Comparison of ENCODE assay signal across 8 cellular contexts in the genomic region with DNA sequence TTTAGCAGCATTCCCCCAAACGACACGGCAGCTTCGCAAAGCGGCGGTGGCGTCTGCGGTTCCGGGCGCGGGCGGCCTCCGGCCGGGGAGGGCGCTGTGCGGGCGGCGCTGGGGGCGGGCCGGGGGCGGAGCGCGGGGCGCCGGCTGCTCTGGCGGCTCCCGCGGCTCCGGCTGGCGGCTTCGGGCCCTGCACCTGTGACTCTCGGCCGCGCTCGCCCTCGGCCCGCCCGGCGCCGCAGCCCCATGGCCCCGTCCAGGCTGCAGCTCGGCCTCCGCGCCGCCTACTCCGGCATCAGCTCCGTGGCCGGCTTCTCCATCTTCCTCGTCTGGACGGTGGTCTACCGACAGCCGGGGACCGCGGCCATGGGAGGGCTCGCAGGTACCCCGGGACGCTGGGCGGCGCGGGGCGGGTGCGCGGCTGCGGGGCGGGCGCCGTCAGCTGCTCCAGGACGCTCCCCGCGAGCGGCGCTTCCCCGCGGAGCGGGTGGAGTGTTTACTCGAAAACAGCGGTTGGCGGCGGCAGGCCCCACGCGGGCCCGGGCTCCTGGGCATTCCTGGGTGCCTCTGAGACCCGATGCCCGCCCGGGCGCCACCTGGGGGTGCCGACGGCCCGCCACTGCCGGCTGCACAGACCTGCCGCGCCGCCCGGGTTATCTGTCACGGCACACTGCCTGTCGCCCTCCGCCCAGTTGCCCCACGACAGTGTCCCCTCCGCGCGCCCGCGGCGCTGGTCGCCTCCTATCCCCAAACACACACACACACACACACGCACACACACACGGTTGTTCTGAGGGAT.
DNase-seq lines count a peak whose midpoint lies in the region; ATAC-seq and TF ChIP-seq lines count a peak whose summit lies in the region.

A gene (plus strand): TSS at position 177 of the 796 bp plus-strand sequence. CDS start 67 bp downstream, at position 244.

- TF ChIP-seq CTCF in 22Rv1 (IDR thresholded peaks at IDR 0.05) = peak; percentile 98

- ATAC-seq in GM18498 (IDR thresholded peaks at IDR 0.05; ENCODE audit: unreplicated experiment) = peak; percentile 89
- ATAC-seq in HG02884 (IDR thresholded peaks at IDR 0.05; ENCODE audit: unreplicated experiment) = peak; percentile 70

- peak within 1 kb of the TSS; percentile 56 for H3K27ac ChIP-seq in 22Rv1

- DNase-seq in NCI-H2196 (lab: John Stamatoyannopoulos, UW; ENCODE audit: unreplicated experiment) (peak; percentile 77), ecto neural progenitor cell (ENCODE audit: low spot score) (peak; percentile 89), medulla oblongata (ENCODE audit: extremely low spot score) (peak; percentile 69)
- peak; percentile 59 to 61 for DNase-seq in activated CD4-positive, alpha-beta T cell treated with anti-CD3 and anti-CD28 coated beads, Interleukin-2, amount 50 U/mL, for 4 hours
- peak in 2 of 3 donors; percentile 47 to 65 for DNase-seq in stimulated activated CD4-positive, alpha-beta T cell treated with anti-CD3 and anti-CD28 coated beads, TNF-alpha, amount 100 ng/mL, for 48 hours (ENCODE audit: low read depth in 3 of 3)

Comparison
In these comparisons a context has a peak if more than half of its experiments do, and no peak if none do; other contexts are left out.
1. Peak in every context shown above with its lines: DNase-seq, ATAC-seq and H3K27ac ChIP-seq.